In genomic region chr13:82214341-82214740, GRCh38 we compare ENCODE assay signal across 35 cellular contexts.
"Had no signal": no experiment of that assay in that cellular context is flagged by ENCODE, and none has a peak within 500 bp of the region (broad histone marks: within the 10 kb centered on the region; RNA-seq: fewer than 3 reads in every experiment).

No MANE protein-coding gene starts in this region.

- DNase-seq: Karpas-422, Kasumi-1, MG63, MM.1S, MV-4-11, NCI-H1048, NCI-H1092, NCI-H1092 treated with DMSO at 0.1 percent for 48 hours, NCI-H1105, NCI-H1105 treated with DMSO at 0.1 percent for 48 hours, NCI-H1417, NCI-H1417 treated with DMSO at 0.1 percent for 48 hours, NCI-H1436, NCI-H1436 treated with DMSO at 0.1 percent for 48 hours, NCI-H146, NCI-H1694, NCI-H1694 treated with DMSO at 0.1 percent for 48 hours, NCI-H187, NCI-H187 treated with DMSO at 0.1 percent for 48 hours, NCI-H1930, NCI-H2029, NCI-H2029 treated with DMSO at 0.1 percent for 48 hours, NCI-H2081, NCI-H2081 treated with DMSO at 0.1 percent for 48 hours, NCI-H2107, NCI-H2171, NCI-H2171 treated with DMSO at 0.1 percent for 48 hours, NCI-H2227 treated with DMSO at 0.1 percent for 48 hours, NCI-H226, NCI-H345, NCI-H446, NCI-H446 treated with DMSO at 0.1 percent for 48 hours, NCI-H510A, NCI-H510A treated with DMSO at 0.1 percent for 48 hours had no signal

- H3K27ac ChIP-seq: KMS-11 had no signal

- H3K4me3 ChIP-seq: MG63 had no signal

- H3K36me3 ChIP-seq: MG63 had no signal
